ENCODE assay signal across 1 cellular context in genomic region chr17:58083491-58084316, GRCh38.
TF ChIP-seq lines count a peak whose summit lies in the region.

No MANE protein-coding gene starts in this region.

TF ChIP-seq in IMR-90, 13 proteins besides CTCF, POLR2A, EP300 and RAD21:
- TF ChIP-seq MXI1 (IDR thresholded peaks at IDR 0.05; ENCODE audit: borderline replicate concordance, low read depth, low read length) (peak; percentile 78; the same call in 1 of the 2 replicates), MAZ (IDR thresholded peaks at IDR 0.05; ENCODE audit: borderline replicate concordance, low read depth, low read length) (peak; percentile 84), USF2 (IDR thresholded peaks at IDR 0.05; ENCODE audit: low read depth, low read length) (no peak)
